ENCODE assay signal across 22 cellular contexts in genomic region chr3:190644766-190645165, GRCh38.
DNase-seq lines count a peak whose midpoint lies in the region; ATAC-seq and TF ChIP-seq lines count a peak whose summit lies in the region.
"Had no signal": no experiment of that assay in that cellular context is flagged by ENCODE, and none has a peak within 500 bp of the region (broad histone marks: within the 10 kb centered on the region; RNA-seq: fewer than 3 reads in every experiment).

No MANE protein-coding gene starts in this region.

- H3K27ac ChIP-seq in epithelial cell of prostate: no peak overlapping the region
- H3K27ac ChIP-seq in osteoblast (ENCODE audit: low read depth, low read length): no peak overlapping the region
- H3K27ac ChIP-seq: gastrocnemius medialis, prostate gland, stomach had no signal

- no peaks in the 10 kb centered on the region for H3K36me3 ChIP-seq in osteoblast (ENCODE audit: insufficient read depth, low read length)
- H3K36me3 ChIP-seq: BE2C, gastrocnemius medialis, prostate gland had no signal

- no peaks in the 10 kb centered on the region for H3K4me1 ChIP-seq in osteoblast (ENCODE audit: insufficient read depth, low read length)
- H3K4me1 ChIP-seq: BE2C, gastrocnemius medialis, prostate gland, stomach had no signal

- no peaks in the 10 kb centered on the region for H3K9me3 ChIP-seq in osteoblast (ENCODE audit: low read depth, low read length)
- H3K9me3 ChIP-seq: BE2C, Caco-2, gastrocnemius medialis, prostate gland, stomach had no signal

- DNase-seq in GM04504 (ENCODE audit: low read depth) (peak; percentile 19), NCI-H146 (lab: John Stamatoyannopoulos, UW) (peak; percentile 85), epithelial cell of prostate (ENCODE audit: low read depth, low spot score) (peak; percentile 0), osteoblast (ENCODE audit: insufficient read length, low spot score, missing footprints) (peak; percentile 48), HEK293T (ENCODE audit: extremely low spot score) (no peak), NCI-H187 treated with DMSO at 0.1 percent for 48 hours (lab: John Stamatoyannopoulos, UW) (no peak), inferior parietal cortex (ENCODE audit: extremely low spot score) (no peak)
- DNase-seq: activated gamma-delta T cell treated with Interleukin-2 at 50 U/mL for 16 hours; anterior cingulate cortex; BE2C; Caco-2; gastrocnemius medialis; KG1; left colon; NCI-H2107; NCI-H526 treated with DMSO at 0.1 percent for 48 hours; nephron progenitor cell; stimulated activated CD4-positive, alpha-beta T cell treated with anti-CD3 and anti-CD28 coated beads, Interleukin-4, amount 100 ng/mL, for 24 hours; stomach had no signal

- no peaks in the 10 kb centered on the region for H3K27me3 ChIP-seq in osteoblast (ENCODE audit: insufficient read depth, low read length)
- H3K27me3 ChIP-seq: BE2C, gastrocnemius medialis, stomach had no signal

- H4K20me1 ChIP-seq in osteoblast (ENCODE audit: insufficient read depth, low read length): no peaks in the 10 kb centered on the region

- no peak overlapping the region for H3K4me2 ChIP-seq in osteoblast (ENCODE audit: insufficient read depth, low read length)
- H3K4me2 ChIP-seq: smooth muscle cell had no signal

- no peak for ATAC-seq in GM18873 (IDR thresholded peaks at IDR 0.05; ENCODE audit: low FRiP score, unreplicated experiment)
- ATAC-seq: gastrocnemius medialis, left colon had no signal

- CTCF ChIA-PET in HEK293T (lab: Yijun Ruan, JAX): no interaction called here

- H3K79me2 ChIP-seq in osteoblast (ENCODE audit: insufficient read depth, low read length): no peaks in the 10 kb centered on the region

- POLR2A ChIA-PET in HEK293T (lab: Yijun Ruan, JAX): no interaction called here

- H3K4me3 ChIP-seq in osteoblast (ENCODE audit: insufficient read depth, low read length): no peak overlapping the region
- H3K4me3 ChIP-seq: gastrocnemius medialis, prostate gland, smooth muscle cell, stomach had no signal

- no peak overlapping the region for H2AFZ ChIP-seq in osteoblast (ENCODE audit: low read length)

- TF ChIP-seq CTCF in osteoblast (IDR thresholded peaks at IDR 0.05; ENCODE audit: extremely low read depth, low read depth, low read length): no peak

TF ChIP-seq in HEK293T, 16 proteins besides CTCF, POLR2A, EP300 and RAD21:
- no peak for TF ChIP-seq ZNF384 (IDR thresholded peaks at IDR 0.05)
- TF ChIP-seq FOXA1 (IDR thresholded peaks at IDR 0.05): no peak
- no peak for TF ChIP-seq TARDBP (IDR thresholded peaks at IDR 0.05)
- TF ChIP-seq CTBP1 (IDR thresholded peaks at IDR 0.05; ENCODE audit: borderline replicate concordance): no peak
- no peak for TF ChIP-seq FOXM1 (IDR thresholded peaks at IDR 0.05; ENCODE audit: borderline replicate concordance)
- no peak for TF ChIP-seq FOXK2 (IDR thresholded peaks at IDR 0.05)
- TF ChIP-seq ELF4 (IDR thresholded peaks at IDR 0.05): no peak
- no peak for TF ChIP-seq SUZ12 (IDR thresholded peaks at IDR 0.05)
- TF ChIP-seq L3MBTL2 (conservative IDR thresholded peaks at IDR 0.05): no peak
- TF ChIP-seq SP1 (IDR thresholded peaks at IDR 0.05): no peak
- no peak for TF ChIP-seq HDGF (IDR thresholded peaks at IDR 0.05; ENCODE audit: borderline replicate concordance)
- TF ChIP-seq NFRKB (IDR thresholded peaks at IDR 0.05): no peak

Comparison
In these comparisons a context has a peak if more than half of its experiments do, and no peak if none do; other contexts are left out.
1. DNase-seq: peak in GM04504 (single experiment), NCI-H146 (single experiment), epithelial cell of prostate (single experiment) and osteoblast (single experiment); none in HEK293T (single experiment), NCI-H187 treated with DMSO at 0.1 percent for 48 hours (single experiment) and inferior parietal cortex (single experiment).